22 cellular contexts compared by ENCODE assay signal in the genomic region with DNA sequence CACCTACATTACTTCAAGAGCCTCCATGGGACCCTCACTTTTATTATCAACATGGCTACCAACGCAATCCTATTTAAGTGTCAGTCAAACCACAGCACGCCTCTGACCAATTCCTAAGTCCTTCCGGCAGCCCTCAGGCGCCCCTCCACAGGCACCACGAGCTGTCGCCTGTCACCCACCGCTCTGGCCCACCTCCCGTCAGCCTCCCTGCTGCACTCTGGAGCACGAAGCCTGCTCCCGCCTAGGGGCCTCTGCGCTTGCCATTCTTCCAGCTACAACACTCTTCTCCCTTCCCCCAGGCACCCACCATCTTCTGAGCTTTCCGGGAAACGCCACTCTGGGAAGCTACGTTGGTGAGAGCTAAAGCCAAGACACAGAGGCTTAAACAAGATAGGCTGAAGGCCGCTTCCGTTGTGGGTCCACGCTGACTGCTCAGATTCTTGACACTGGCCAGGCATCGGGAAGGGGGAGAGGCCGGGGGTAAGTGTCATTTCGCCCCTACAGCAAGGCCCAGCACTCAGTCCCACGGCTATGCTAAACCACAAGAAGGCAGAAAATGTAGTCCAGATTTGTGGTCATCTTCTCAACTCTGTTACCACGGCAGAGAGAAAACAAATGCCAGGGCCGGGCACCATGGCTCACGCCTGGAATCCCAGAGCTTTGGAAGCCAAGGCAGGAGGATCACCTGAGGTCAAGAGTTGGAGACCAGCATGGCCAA. TPM values are rescaled to one million over a fixed set of nuclear protein-coding genes. Genes with fewer than 3 reads are reported as not detected.
DNase-seq lines count a peak whose midpoint lies in the region; ATAC-seq and TF ChIP-seq lines count a peak whose summit lies in the region.
"Had no signal": no experiment of that assay in that cellular context is flagged by ENCODE, and none has a peak within 500 bp of the region (broad histone marks: within the 10 kb centered on the region; RNA-seq: fewer than 3 reads in every experiment).

No MANE protein-coding gene starts in this region.

- H3K27me3 ChIP-seq in kidney epithelial cell (ENCODE audit: control insufficient read depth, insufficient read depth, low read length): no peaks in the 10 kb centered on the region
- no peaks in the 10 kb centered on the region for H3K27me3 ChIP-seq in sigmoid colon
- H3K27me3 ChIP-seq: tibial artery had no signal

- TF ChIP-seq POLR2A in sigmoid colon (IDR thresholded peaks at IDR 0.05): no peak

- TF ChIP-seq EP300 in sigmoid colon (IDR thresholded peaks at IDR 0.05): no peak

- H3K4me1 ChIP-seq in sigmoid colon: peaks cover 0 to 49% (median 41%) of the 10 kb centered on the region in 4 donors

- no peak overlapping the region for H3K4me3 ChIP-seq in astrocyte of the spinal cord (ENCODE audit: low read depth, low read length)
- H3K4me3 ChIP-seq in kidney epithelial cell (ENCODE audit: low read depth, low read length): no peak overlapping the region
- H3K4me3 ChIP-seq in sigmoid colon: no peak overlapping the region
- H3K4me3 ChIP-seq: skin epidermis, tibial artery had no signal

- no peaks in the 10 kb centered on the region for H3K9me3 ChIP-seq in sigmoid colon
- H3K9me3 ChIP-seq: tibial artery had no signal

- peak overlapping the region in 3 of 4 donors; percentile 42 to 75 (median 68) for H3K27ac ChIP-seq in sigmoid colon
- H3K27ac ChIP-seq: skin epidermis, tibial artery had no signal

- intact Hi-C loops in sigmoid colon (cut with DNase I): no loop called here

- no peak for TF ChIP-seq CTCF in astrocyte of the spinal cord (IDR thresholded peaks at IDR 0.05; ENCODE audit: low read depth, low read length)
- TF ChIP-seq CTCF in kidney epithelial cell (IDR thresholded peaks at IDR 0.05; ENCODE audit: insufficient read depth, low read length, poor library complexity, severe bottlenecking): no peak
- TF ChIP-seq CTCF in sigmoid colon (IDR thresholded peaks at IDR 0.05): no peak

- 94 to 96% methylated on average over 24 of the region's 24 CpGs for WGBS in sigmoid colon, 2 donors

- ATAC-seq in GM21737 (IDR thresholded peaks at IDR 0.05; ENCODE audit: unreplicated experiment): no peak
- ATAC-seq in stimulated activated naive CD8-positive, alpha-beta T cell treated with anti-CD3 and anti-CD28 coated beads, Interleukin-15, Interleukin-2, amounts not matched to agents 100 U/mL and 50 U/mL, for 24 hours: no peak
- ATAC-seq: activated CD4-positive, alpha-beta T cell treated with anti-CD3 and anti-CD28 coated beads for 36 hours; activated T-cell treated with anti-CD3 and anti-CD28 coated beads, Interleukin-2, amount 50 U/mL, for 72 hours had no signal

- in situ Hi-C loops in astrocyte of the spinal cord (cut with HindIII; ENCODE audit: low sequenced_read_pairs): no loop called here

- DNase-seq in M059J (ENCODE audit: low read depth): peak; percentile 91
- DNase-seq in astrocyte of the spinal cord (ENCODE audit: low read depth, low spot score): peak; percentile 51
- DNase-seq in kidney epithelial cell (ENCODE audit: low read depth): peak; percentile 32
- no peak for DNase-seq in sigmoid colon
- DNase-seq in stimulated activated CD4-positive, alpha-beta T cell treated with anti-CD3 and anti-CD28 coated beads, Interleukin-4, amount 100 ng/mL, for 24 hours: no peak
- DNase-seq in stimulated activated naive CD8-positive, alpha-beta T cell treated with anti-CD3 and anti-CD28 coated beads, Interleukin-15, Interleukin-2, amounts not matched to agents 100 U/mL and 50 U/mL, for 24 hours: no peak
- no peak for DNase-seq in NCI-H1105 treated with DMSO at 0.1 percent for 48 hours (lab: John Stamatoyannopoulos, UW)
- DNase-seq: activated CD4-positive, alpha-beta T cell treated with anti-CD3 and anti-CD28 coated beads for 36 hours; activated naive CD4-positive, alpha-beta T cell treated with anti-CD3 and anti-CD28 coated beads, Interleukin-2, amount 50 U/mL, for 16 hours; activated T-cell treated with anti-CD3 and anti-CD28 coated beads, Interleukin-2, amount 50 U/mL, for 72 hours; anterior cingulate cortex; CD8-positive, alpha-beta memory T cell; Kasumi-1; kidney; NCI-H1048; NCI-H2029; NCI-H345; NCI-H774; stimulated activated naive CD4-positive, alpha-beta T cell; tibial artery had no signal

- H3K36me3 ChIP-seq in kidney epithelial cell (ENCODE audit: control insufficient read depth, insufficient read depth, low read length) (peaks cover 1% of the 10 kb centered on the region), sigmoid colon (peaks cover 0 to 9% (median 0%) of the 10 kb centered on the region in 4 donors)

RNA-seq across cellular contexts. Expression of a gene that starts 56.7 kb away (rescaled TPM):
- total RNA-seq in M059J (2014; rRNA removed; shearing (Covaris generic)): 12.5 and 25.7 TPM in 2 replicates
- 40.7 and 50.5 TPM in 2 replicates for total RNA-seq in kidney epithelial cell
- 10 to 100 TPM; 21.4 to 46.5 (median 24.6) TPM for total RNA-seq in sigmoid colon
- 10 to 100 TPM; 13.2 to 22.7 (median 18.6) TPM for polyA plus RNA-seq in sigmoid colon

Comparison
In these comparisons a context has a peak if more than half of its experiments do, and no peak if none do; other contexts are left out.
1. DNase-seq: peak in M059J (single experiment), astrocyte of the spinal cord (single experiment) and kidney epithelial cell (single experiment); none in sigmoid colon (single experiment), stimulated activated CD4-positive, alpha-beta T cell treated with anti-CD3 and anti-CD28 coated beads, Interleukin-4, amount 100 ng/mL, for 24 hours (single experiment), stimulated activated naive CD8-positive, alpha-beta T cell treated with anti-CD3 and anti-CD28 coated beads, Interleukin-15, Interleukin-2, amounts not matched to agents 100 U/mL and 50 U/mL, for 24 hours (single experiment) and NCI-H1105 treated with DMSO at 0.1 percent for 48 hours (single experiment).